11 cellular contexts compared by ENCODE assay signal in the genomic region with DNA sequence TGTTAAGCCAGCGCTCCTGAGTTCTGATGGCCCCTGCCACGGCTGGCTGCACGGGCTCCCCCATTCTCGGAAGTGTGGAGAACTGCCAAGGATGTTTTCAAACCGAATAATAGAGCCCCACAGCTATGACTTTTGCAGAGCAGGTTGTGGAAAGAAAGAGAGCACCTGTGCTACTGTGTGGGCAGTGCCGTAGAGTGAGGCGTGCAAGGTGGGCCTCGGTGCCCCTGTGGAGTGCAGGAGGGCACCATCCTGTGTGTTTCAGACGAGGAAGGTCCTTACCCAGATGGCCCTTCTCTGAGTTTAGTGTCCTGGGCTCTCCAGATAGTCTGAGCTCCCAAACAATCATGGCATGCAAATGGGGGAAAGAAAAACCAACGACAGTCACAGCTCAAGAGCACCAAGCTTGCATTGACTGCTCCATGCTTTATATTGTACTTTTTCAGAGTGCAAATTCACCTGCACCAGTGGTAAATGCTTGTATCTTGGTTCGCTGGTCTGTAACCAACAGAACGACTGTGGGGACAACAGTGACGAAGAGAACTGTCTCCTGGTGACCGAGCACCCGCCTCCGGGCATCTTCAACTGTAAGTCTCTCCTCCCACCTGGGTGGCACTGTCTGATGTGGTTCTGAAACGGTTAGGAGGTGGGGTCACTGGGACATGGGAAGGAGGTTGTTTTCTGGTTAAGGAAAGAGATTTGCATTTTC.
DNase-seq lines count a peak whose midpoint lies in the region; ATAC-seq and TF ChIP-seq lines count a peak whose summit lies in the region.
"Had no signal": no experiment of that assay in that cellular context is flagged by ENCODE, and none has a peak within 500 bp of the region (broad histone marks: within the 10 kb centered on the region; RNA-seq: fewer than 3 reads in every experiment).

No MANE protein-coding gene starts in this region.

- H3K9me3 ChIP-seq in MM.1S (replicated peaks; ENCODE audit: insufficient read depth, low read length), result no peaks in the 10 kb centered on the region

- no peaks in the 10 kb centered on the region for H3K27me3 Mint-ChIP-seq in activated CD8-positive, alpha-beta T cell treated with anti-CD3 and anti-CD28 coated beads, Interleukin-2, amount 10 ng/mL, durations not matched to agents 7 days and 5 days (ENCODE audit: low read depth)
- H3K27me3 Mint-ChIP-seq in effector memory CD8-positive, alpha-beta T cell, result no peaks in the 10 kb centered on the region

- no peaks in the 10 kb centered on the region for H3K36me3 ChIP-seq in MM.1S (replicated peaks; ENCODE audit: insufficient read depth, low read length)
- H3K36me3 ChIP-seq: neural progenitor cell had no signal

- ATAC-seq in activated CD8-positive, alpha-beta T cell treated with anti-CD3 and anti-CD28 coated beads, Interleukin-2, amount 10 ng/mL, durations not matched to agents 7 days and 5 days, result peak; percentile 85
- ATAC-seq in effector memory CD8-positive, alpha-beta T cell (replicated peaks), result peak; percentile 61
- ATAC-seq in HG03280 (IDR thresholded peaks at IDR 0.05; ENCODE audit: unreplicated experiment), result no peak
- no peak for ATAC-seq in HG02840 (IDR thresholded peaks at IDR 0.05; ENCODE audit: low FRiP score, unreplicated experiment)
- ATAC-seq in GM21390 (IDR thresholded peaks at IDR 0.05; ENCODE audit: unreplicated experiment), result no peak

- no peaks in the 10 kb centered on the region for H4K20me1 ChIP-seq in MM.1S (ENCODE audit: insufficient read depth, low read length)

- peak; percentile 69 for DNase-seq in MM.1S
- DNase-seq in activated CD8-positive, alpha-beta T cell treated with anti-CD3 and anti-CD28 coated beads, Interleukin-2, amount 10 ng/mL, durations not matched to agents 7 days and 5 days, result peak; percentile 70
- DNase-seq in effector memory CD8-positive, alpha-beta T cell, result no peak
- peak; percentile 13 for DNase-seq in stimulated activated CD8-positive, alpha-beta memory T cell treated with anti-CD3 and anti-CD28 coated beads, Interleukin-7, amount 100 ng/mL, for 24 hours (ENCODE audit: low read depth)
- no peak for DNase-seq in OCI-M1 (lab: John Stamatoyannopoulos, UW)
- DNase-seq: glutamatergic neuron, NCI-H1105 treated with DMSO at 0.1 percent for 48 hours had no signal

- H3K79me2 ChIP-seq in MM.1S (ENCODE audit: low read length), result no peaks in the 10 kb centered on the region

- H3F3A ChIP-seq in MM.1S (ENCODE audit: insufficient read depth, low read length), result peaks cover 8% of the 10 kb centered on the region; the same call in 1 of the 2 replicates

- POLR2A ChIA-PET in activated CD8-positive, alpha-beta T cell treated with anti-CD3 and anti-CD28 coated beads, Interleukin-2, amount 10 ng/mL, durations not matched to agents 7 days and 5 days (lab: Charles Lee), result interaction anchor here (1.1 to 1.3 kb wide), 3 partner anchors 18 to 174 kb away, joined by 3 to 5 read pairs (median 3); no protein-coding TSS in a partner anchor

- peak overlapping the region; percentile 58; the same call in 1 of the 2 replicates for H3K27ac ChIP-seq in MM.1S (ENCODE audit: low read length)
- H3K27ac ChIP-seq: neural progenitor cell had no signal

- H3K4me1 Mint-ChIP-seq in activated CD8-positive, alpha-beta T cell treated with anti-CD3 and anti-CD28 coated beads, Interleukin-2, amount 10 ng/mL, durations not matched to agents 7 days and 5 days (ENCODE audit: low read depth), result peaks cover 55% of the 10 kb centered on the region
- H3K4me1 Mint-ChIP-seq in effector memory CD8-positive, alpha-beta T cell (ENCODE audit: low read depth in 2 of 2), result peaks cover 0 to 17% of the 10 kb centered on the region in 2 donors

- CTCF ChIA-PET in activated CD8-positive, alpha-beta T cell treated with anti-CD3 and anti-CD28 coated beads, Interleukin-2, amount 10 ng/mL, durations not matched to agents 7 days and 5 days (lab: Charles Lee), result interaction anchor here (1.0 to 4.7 kb wide), 7 partner anchors 10 to 222 kb away, joined by 3 to 19 read pairs (median 5); a partner anchor contains a TSS

- H3K4me3 ChIP-seq in MM.1S (ENCODE audit: low read length), result peak overlapping the region; percentile 28; the same call in 1 of the 2 replicates
- H3K4me3 ChIP-seq: neural progenitor cell had no signal

- peak overlapping the region; percentile 20; the same call in 1 of the 2 replicates for H3K9ac ChIP-seq in MM.1S (ENCODE audit: low read length)
- H3K9ac ChIP-seq: neural progenitor cell had no signal

- no peaks in the 10 kb centered on the region for H3K27me3 ChIP-seq in MM.1S (replicated peaks; ENCODE audit: insufficient read depth, low read length)

- peak overlapping the region; percentile 1; the same call in 1 of the 2 replicates for H2AFZ ChIP-seq in MM.1S (ENCODE audit: low read length)
- H2AFZ ChIP-seq: neural progenitor cell had no signal

- H3K4me3 Mint-ChIP-seq in activated CD8-positive, alpha-beta T cell treated with anti-CD3 and anti-CD28 coated beads, Interleukin-2, amount 10 ng/mL, durations not matched to agents 7 days and 5 days, result peak overlapping the region; percentile 76
- H3K4me3 Mint-ChIP-seq in effector memory CD8-positive, alpha-beta T cell, result peak overlapping the region in 1 of 2 donors; percentile 64
- H3K4me3 Mint-ChIP-seq: neural progenitor cell had no signal

- peak overlapping the region; percentile 34 for H3K4me2 ChIP-seq in MM.1S (ENCODE audit: low read depth, low read length)
- H3K4me2 ChIP-seq: neural progenitor cell had no signal

- H3K27ac Mint-ChIP-seq in activated CD8-positive, alpha-beta T cell treated with anti-CD3 and anti-CD28 coated beads, Interleukin-2, amount 10 ng/mL, durations not matched to agents 7 days and 5 days, result peak overlapping the region; percentile 93
- peak overlapping the region; percentile 27 to 89 for H3K27ac Mint-ChIP-seq in effector memory CD8-positive, alpha-beta T cell
- H3K27ac Mint-ChIP-seq: neural progenitor cell had no signal

- H3K9me3 Mint-ChIP-seq in activated CD8-positive, alpha-beta T cell treated with anti-CD3 and anti-CD28 coated beads, Interleukin-2, amount 10 ng/mL, durations not matched to agents 7 days and 5 days (ENCODE audit: insufficient read depth), result no peaks in the 10 kb centered on the region
- no peaks in the 10 kb centered on the region for H3K9me3 Mint-ChIP-seq in effector memory CD8-positive, alpha-beta T cell
- H3K9me3 Mint-ChIP-seq: neural progenitor cell had no signal

- TF ChIP-seq CTCF in MM.1S (IDR thresholded peaks at IDR 0.05; ENCODE audit: low read length), result no peak

- peaks cover 2% of the 10 kb centered on the region for H3K36me3 Mint-ChIP-seq in activated CD8-positive, alpha-beta T cell treated with anti-CD3 and anti-CD28 coated beads, Interleukin-2, amount 10 ng/mL, durations not matched to agents 7 days and 5 days (ENCODE audit: low read depth)
- no peaks in the 10 kb centered on the region for H3K36me3 Mint-ChIP-seq in effector memory CD8-positive, alpha-beta T cell (ENCODE audit: insufficient read depth)
- H3K36me3 Mint-ChIP-seq: neural progenitor cell had no signal

- peaks cover 16% of the 10 kb centered on the region; the same call in 1 of the 2 replicates for H3K4me1 ChIP-seq in MM.1S (ENCODE audit: low read length)
- H3K4me1 ChIP-seq: neural progenitor cell had no signal

- no peaks in the 10 kb centered on the region for H3K9me2 ChIP-seq in MM.1S (replicated peaks; ENCODE audit: insufficient read depth, low read length)

Comparison
In these comparisons a context has a peak if more than half of its experiments do, and no peak if none do; other contexts are left out.
1. DNase-seq: peak in MM.1S (single experiment), activated CD8-positive, alpha-beta T cell treated with anti-CD3 and anti-CD28 coated beads, Interleukin-2, amount 10 ng/mL, durations not matched to agents 7 days and 5 days (single experiment) and stimulated activated CD8-positive, alpha-beta memory T cell treated with anti-CD3 and anti-CD28 coated beads, Interleukin-7, amount 100 ng/mL, for 24 hours (single experiment); none in effector memory CD8-positive, alpha-beta T cell (0 of 3) and OCI-M1 (single experiment).
2. ATAC-seq: peak in activated CD8-positive, alpha-beta T cell treated with anti-CD3 and anti-CD28 coated beads, Interleukin-2, amount 10 ng/mL, durations not matched to agents 7 days and 5 days (single experiment) and effector memory CD8-positive, alpha-beta T cell (single experiment); none in HG03280 (single experiment), HG02840 (single experiment) and GM21390 (single experiment).